Comparison of ENCODE assay signal across 25 cellular contexts in genomic region chr11:112237451-112237850, GRCh38. TPM values are rescaled to one million over a fixed set of nuclear protein-coding genes. Genes with fewer than 3 reads are reported as not detected.
DNase-seq lines count a peak whose midpoint lies in the region; ATAC-seq, FAIRE-seq and TF ChIP-seq lines count a peak whose summit lies in the region.
"Had no signal": no experiment of that assay in that cellular context is flagged by ENCODE, and none has a peak within 500 bp of the region (broad histone marks: within the 10 kb centered on the region; RNA-seq: fewer than 3 reads in every experiment).

No MANE protein-coding gene starts in this region.

- H3K9me3 Mint-ChIP-seq in osteocyte (ENCODE audit: unreplicated experiment), result peaks cover 5% of the 10 kb centered on the region
- H3K9me3 Mint-ChIP-seq: CD8-positive, alpha-beta memory T cell; HFFc6 had no signal

- POLR2A ChIA-PET in A549 (lab: Yijun Ruan, JAX) (no interaction called here), K562 (lab: Yijun Ruan, JAX) (interaction anchor here (0.5 to 0.8 kb wide), 2 partner anchors 11 to 22 kb away, joined by 3 read pairs; no protein-coding TSS in a partner anchor)

- H3K36me3 Mint-ChIP-seq in osteocyte (ENCODE audit: unreplicated experiment), result peaks cover 51% of the 10 kb centered on the region

- H3K4me3 ChIP-seq in A549 (no peak overlapping the region), K562 (no peak overlapping the region), stomach (no peak overlapping the region)
- H3K4me3 ChIP-seq: HAP-1 had no signal

- H3K27ac ChIP-seq in A549 (no peak overlapping the region), K562 (ENCODE audit: extremely low read depth, low read depth, low read length) (no peak overlapping the region), stomach (no peak overlapping the region)
- H3K27ac ChIP-seq: C4-2B had no signal

- H3K27me3 ChIP-seq in K562 (ENCODE audit: control insufficient read depth in 2 of 2, insufficient read depth in 2 of 2, low read length in 2 of 2) (no peaks in the 10 kb centered on the region), stomach (no peaks in the 10 kb centered on the region)

- no peaks in the 10 kb centered on the region for H4K20me1 ChIP-seq in K562 (replicated peaks; ENCODE audit: control insufficient read depth, insufficient read depth, low read length)

- intact Hi-C loops in K562 (cut with micrococcal nuclease), result no loop called here
- intact Hi-C loops in stomach (cut with DNase I; ENCODE audit: low total_unique reads), result no loop called here

- no peak overlapping the region for H3K4me3 Mint-ChIP-seq in osteocyte (ENCODE audit: unreplicated experiment)
- H3K4me3 Mint-ChIP-seq: CD4-positive, CD25-positive, alpha-beta regulatory T cell; CD8-positive, alpha-beta memory T cell; HFFc6 had no signal

- no peaks in the 10 kb centered on the region for H3K27me3 Mint-ChIP-seq in osteocyte (ENCODE audit: unreplicated experiment)
- H3K27me3 Mint-ChIP-seq: CD4-positive, CD25-positive, alpha-beta regulatory T cell had no signal

- H3K79me2 ChIP-seq in K562 (ENCODE audit: control insufficient read depth, insufficient read depth, low read length), result no peaks in the 10 kb centered on the region

- H3K36me3 ChIP-seq in K562 (ENCODE audit: control insufficient read depth, insufficient read depth, low read length), result peaks cover 47% of the 10 kb centered on the region; the same call in 2 of the 3 replicates
- peaks cover 33 to 82% (median 76%) of the 10 kb centered on the region in 4 donors for H3K36me3 ChIP-seq in stomach

- no peak for TF ChIP-seq EP300 in A549 (IDR thresholded peaks at IDR 0.05)
- no peak for TF ChIP-seq EP300 in K562 (IDR thresholded peaks at IDR 0.05; ENCODE audit: low read length)
- TF ChIP-seq EP300 in stomach (IDR thresholded peaks at IDR 0.05), result no peak

- no peak for TF ChIP-seq POLR2A in A549 (IDR thresholded peaks at IDR 0.05; ENCODE audit: low read length)
- no peak for TF ChIP-seq POLR2A in K562 (conservative IDR thresholded peaks at IDR 0.05)
- TF ChIP-seq POLR2A in stomach (IDR thresholded peaks at IDR 0.05), result no peak

- no peak for ATAC-seq in A549
- no peak for ATAC-seq in K562

- no peak overlapping the region for H3K4me2 ChIP-seq in A549
- no peak overlapping the region for H3K4me2 ChIP-seq in K562 (ENCODE audit: insufficient read depth, low read length)

- no peaks in the 10 kb centered on the region for H3K9me3 ChIP-seq in A549
- H3K9me3 ChIP-seq in K562 (replicated peaks; ENCODE audit: control insufficient read depth, insufficient read depth, low read depth, low read length), result no peaks in the 10 kb centered on the region
- H3K9me3 ChIP-seq in stomach, result no peaks in the 10 kb centered on the region
- H3K9me3 ChIP-seq: HAP-1 had no signal

- no peaks in the 10 kb centered on the region for H3K9me1 ChIP-seq in K562 (ENCODE audit: control insufficient read depth, insufficient read depth, low read length)

- H3K4me1 ChIP-seq in A549 (no peaks in the 10 kb centered on the region), K562 (replicated peaks in 1 of 2; ENCODE audit: control insufficient read depth in 2 of 2, insufficient read depth in 2 of 2, low read length in 2 of 2) (no peaks in the 10 kb centered on the region), stomach (peaks cover 0 to 10% (median 2%) of the 10 kb centered on the region in 4 donors)

- TF ChIP-seq RAD21 in A549 (conservative IDR thresholded peaks at IDR 0.05 in 1 of 2, IDR thresholded peaks at IDR 0.05 in 1 of 2), result no peak
- no peak for TF ChIP-seq RAD21 in K562 (CRISPR knock-in tag; conservative IDR thresholded peaks at IDR 0.05 in 1 of 2, IDR thresholded peaks at IDR 0.05 in 1 of 2)

- DNase-seq in A549 (ENCODE audit: low read depth in 1 of 2, low spot score in 1 of 2) (no peak), HTR-8/SVneo (ENCODE audit: insufficient read length, low spot score) (no peak), K562 (ENCODE audit: extremely low read depth in 1 of 4, low spot score in 3 of 4) (no peak), osteocyte (ENCODE audit: extremely low spot score, unreplicated experiment) (no peak), hypothalamus (lab: John Stamatoyannopoulos, UW) (no peak), DMS79 treated with DMSO at 0.1 percent for 48 hours (lab: John Stamatoyannopoulos, UW) (no peak), stomach (no peak)
- DNase-seq: 8988T; CD4-positive, CD25-positive, alpha-beta regulatory T cell; CD8-positive, alpha-beta memory T cell; DMS 273 treated with DMSO at 0.1 percent for 48 hours; DMS79; GF-D8; GOT3; HFFc6 had no signal

- in situ Hi-C loops in K562 (cut with MboI), result no loop called here

- 95% methylated on average over 4 of the region's 4 CpGs for WGBS in A549 (ENCODE audit: missing lambda C conversion rate)
- whole genome bisulfite sequencing in K562 (ENCODE audit: insufficient coverage, low coverage, missing lambda C conversion rate), result 96% methylated on average over 4 of the region's 4 CpGs
- WGBS in stomach, 5 donors, result 85 to 97% (median 96%) methylated on average over 4 of the region's 4 CpGs

- FAIRE-seq in A549 (lab: Jason Lieb, UNC), result no peak
- peak; percentile 74 for FAIRE-seq in HTR-8/SVneo (lab: Jason Lieb, UNC)
- FAIRE-seq in K562 (lab: Jason Lieb, UNC), result no peak
- FAIRE-seq: D721Med, GM12891, GM18507, H54 had no signal

- no peak overlapping the region for H3K9ac ChIP-seq in K562 (ENCODE audit: insufficient read depth in 1 of 2, low read depth in 2 of 2, low read length in 2 of 2)

- H2AFZ ChIP-seq in K562 (ENCODE audit: low read depth, low read length), result no peak overlapping the region

- CTCF ChIA-PET in A549 (lab: Yijun Ruan, JAX) (interaction anchor here (1.1 to 1.5 kb wide), 2 partner anchors 18 to 43 kb away, joined by 4 to 6 read pairs; no protein-coding TSS in a partner anchor), K562 (lab: Yijun Ruan, JAX; ENCODE audit: low intra/inter-chr PET ratio) (no interaction called here)

- no peaks in the 10 kb centered on the region for H3K4me1 Mint-ChIP-seq in osteocyte (ENCODE audit: unreplicated experiment)
- H3K4me1 Mint-ChIP-seq: CD8-positive, alpha-beta memory T cell had no signal

- TF ChIP-seq CTCF in A549 (IDR thresholded peaks at IDR 0.05) (no peak), K562 (IDR thresholded peaks at IDR 0.05 in 2 of 3, conservative IDR thresholded peaks at IDR 0.05 in 1 of 3; ENCODE audit: insufficient read depth in 2 of 3, low read depth in 1 of 3, low read length in 3 of 3) (no peak), osteocyte (IDR thresholded peaks at IDR 0.05) (no peak), stomach (IDR thresholded peaks at IDR 0.05) (no peak)

- H3K27ac Mint-ChIP-seq in osteocyte (ENCODE audit: unreplicated experiment), result peak overlapping the region; percentile 7
- H3K27ac Mint-ChIP-seq: HFFc6 had no signal

- no TSS peak for BruUV-seq in K562 (replicated peaks; lab: Mats Ljungman, UMichigan)

RNA-seq across cellular contexts. Expression of gene PTS, which starts 11.2 kb away (rescaled TPM):
- 34.0 and 48.5 TPM in 2 replicates for polyA plus RNA-seq in A549 (2011; rRNA removed)
- polyA plus RNA-seq in A549 (2012; cell fraction: cytosol; rRNA removed), result 25.1 and 32.3 TPM in 2 replicates
- polyA plus RNA-seq in A549 (2012; cell fraction: nucleus; rRNA removed), result 11.3 and 20.6 TPM in 2 replicates
- polyA plus RNA-seq in A549 (2017; fragmentation: RNase III; extraction: RNeasy Plus Mini Kit Qiagen cat#74134 plus additional on column Dnase treatment), result 33.6 to 34.4 TPM (median 33.9 TPM) in 3 replicates
- polyA minus RNA-seq in A549 (2011; rRNA and poly(A)+ RNA removed), result 7.6 and 10.5 TPM in 2 replicates
- 29.6 and 90.6 TPM in 2 replicates for total RNA-seq in K562 (2011; cell fraction: chromatin; rRNA removed; ENCODE audit: low replicate concordance)
- total RNA-seq in K562 (2011; cell fraction: nucleolus; rRNA removed), result 18.8 and 24.5 TPM in 2 replicates
- total RNA-seq in K562 (2011; cell fraction: nucleoplasm; rRNA removed), result 44.4 and 73.2 TPM in 2 replicates
- total RNA-seq in K562 (2014; rRNA removed), result 36.5 and 41.1 TPM in 2 replicates
- total RNA-seq in K562 (2014; rRNA removed; fragmentation: Illumina TruSeq; extraction: Trizol), result 40.3 and 43.0 TPM in 2 replicates
- total RNA-seq in K562 (2015; rRNA removed; fragmentation: Illumina TruSeq; extraction: Trizol), result 28.8 and 31.6 TPM in 2 replicates
- 31.9 and 38.2 TPM in 2 replicates for total RNA-seq in K562 (2021)
- 30.3 and 42.1 TPM in 2 replicates for polyA plus RNA-seq in K562 (2011; rRNA removed)
- polyA plus RNA-seq in K562 (2011; cell fraction: cytosol; rRNA removed), result 11.6 and 22.2 TPM in 2 replicates
- polyA plus RNA-seq in K562 (2011; cell fraction: nucleus; rRNA removed), result 27.5 and 32.6 TPM in 2 replicates
- 18.6 and 33.9 TPM in 2 replicates for polyA plus RNA-seq in K562 (2012)
- 27.1 and 29.8 TPM in 2 replicates for polyA plus RNA-seq in K562 (2014; fragmentation: Illumina TruSeq; extraction: Trizol)
- 10 to 100 TPM; 70.4 to 72.7 TPM for polyA plus RNA-seq in K562 (2014; fragmentation: Nextera tagmentation; extraction: Ambion mirVana)
- 51.9 and 58.9 TPM in 2 replicates for polyA plus RNA-seq in K562 (2014; rRNA removed)
- polyA minus RNA-seq in K562 (2011; rRNA and poly(A)+ RNA removed), result 19.8 and 26.8 TPM in 2 replicates
- polyA minus RNA-seq in K562 (2011; cell fraction: cytosol; rRNA and poly(A)+ RNA removed), result 6.4 and 9.6 TPM in 2 replicates
- polyA minus RNA-seq in K562 (2011; cell fraction: nucleus; rRNA and poly(A)+ RNA removed), result 14.0 and 19.3 TPM in 2 replicates
- 38.7 and 44.0 TPM in 2 replicates for total RNA-seq in osteocyte
- 10 to 100 TPM; 11.3 to 87.8 (median 33.2) TPM for total RNA-seq in stomach
- polyA plus RNA-seq in stomach, result 10 to 100 TPM; 53.0 to 76.1 (median 71.0) TPM

RNA-seq across cellular contexts. Expression of gene PLET1, which starts 23.2 kb away (rescaled TPM):
- not detected in 2 replicates for polyA plus RNA-seq in A549 (2011; rRNA removed)
- not detected in 2 replicates for polyA plus RNA-seq in A549 (2012; cell fraction: cytosol; rRNA removed)
- not detected in 2 replicates for polyA plus RNA-seq in A549 (2012; cell fraction: nucleus; rRNA removed)
- polyA plus RNA-seq in A549 (2017; fragmentation: RNase III; extraction: RNeasy Plus Mini Kit Qiagen cat#74134 plus additional on column Dnase treatment), result not detected in 3 replicates
- 0.17 TPM in 1 of 2 replicates, not detected in the other for polyA minus RNA-seq in A549 (2011; rRNA and poly(A)+ RNA removed)
- not detected in 2 replicates for total RNA-seq in K562 (2011; cell fraction: chromatin; rRNA removed; ENCODE audit: low replicate concordance)
- total RNA-seq in K562 (2011; cell fraction: nucleolus; rRNA removed), result not detected in 2 replicates
- not detected in 2 replicates for total RNA-seq in K562 (2011; cell fraction: nucleoplasm; rRNA removed)
- total RNA-seq in K562 (2014; rRNA removed), result not detected in 2 replicates
- total RNA-seq in K562 (2014; rRNA removed; fragmentation: Illumina TruSeq; extraction: Trizol), result not detected in 2 replicates
- not detected in 2 replicates for total RNA-seq in K562 (2015; rRNA removed; fragmentation: Illumina TruSeq; extraction: Trizol)
- total RNA-seq in K562 (2021), result not detected in 2 replicates
- not detected in 2 replicates for polyA plus RNA-seq in K562 (2011; rRNA removed)
- polyA plus RNA-seq in K562 (2011; cell fraction: cytosol; rRNA removed), result not detected in 2 replicates
- not detected in 2 replicates for polyA plus RNA-seq in K562 (2011; cell fraction: nucleus; rRNA removed)
- polyA plus RNA-seq in K562 (2012), result not detected in 2 replicates
- polyA plus RNA-seq in K562 (2014; fragmentation: Illumina TruSeq; extraction: Trizol), result not detected in 2 replicates
- not detected for polyA plus RNA-seq in K562 (2014; fragmentation: Nextera tagmentation; extraction: Ambion mirVana)
- not detected in 2 replicates for polyA plus RNA-seq in K562 (2014; rRNA removed)
- not detected in 2 replicates for polyA minus RNA-seq in K562 (2011; rRNA and poly(A)+ RNA removed)
- not detected in 2 replicates for polyA minus RNA-seq in K562 (2011; cell fraction: cytosol; rRNA and poly(A)+ RNA removed)
- polyA minus RNA-seq in K562 (2011; cell fraction: nucleus; rRNA and poly(A)+ RNA removed), result not detected in 2 replicates
- not detected in 2 replicates for total RNA-seq in osteocyte
- not detected for total RNA-seq in stomach
- polyA plus RNA-seq in stomach, result not detected
- total RNA-seq: A673; CD4-positive, CD25-positive, alpha-beta regulatory T cell; CD8-positive, alpha-beta memory T cell; Daoy; G401; HFFc6 had no signal
- polyA plus RNA-seq: BJ; CD4-positive, CD25-positive, alpha-beta regulatory T cell; CD8-positive, alpha-beta memory T cell had no signal

Comparison
In these comparisons a context has a peak if more than half of its experiments do, and no peak if none do; other contexts are left out.
1. Of the 35 proteins assayed by ChIP-seq in both K562 and A549: peak only in K562: none; only in A549: MAFK; in both: none; in neither: 34.